ENCODE assay signal across 8 cellular contexts in genomic region chr9:132708239-132708638, GRCh38.
"Had no signal": no experiment of that assay in that cellular context is flagged by ENCODE, and none has a peak within 500 bp of the region (broad histone marks: within the 10 kb centered on the region; RNA-seq: fewer than 3 reads in every experiment).

No MANE protein-coding gene starts in this region.

- H3K27ac ChIP-seq: GM23248 had no signal

- H3K4me3 ChIP-seq: GM23248, GM23338, HAP-1 had no signal

- H3K36me3 ChIP-seq: HAP-1 had no signal

- H3K9me3 ChIP-seq: HAP-1 had no signal

- H3K4me1 ChIP-seq: HAP-1 had no signal

- DNase-seq: GM23248, GOT3, H7, H9, HCEC 1CT, HFFc6 had no signal
